In genomic region chr22:38831166-38831945, GRCh38 we compare ENCODE assay signal across 13 cellular contexts. TPM values are rescaled to one million over a fixed set of nuclear protein-coding genes. Genes with fewer than 3 reads are reported as not detected.
DNase-seq lines count a peak whose midpoint lies in the region; ATAC-seq, FAIRE-seq and TF ChIP-seq lines count a peak whose summit lies in the region.
"Had no signal": no experiment of that assay in that cellular context is flagged by ENCODE, and none has a peak within 500 bp of the region (broad histone marks: within the 10 kb centered on the region; RNA-seq: fewer than 3 reads in every experiment).

No MANE protein-coding gene starts in this region.

- CTCF ChIA-PET in A549 (lab: Yijun Ruan, JAX) (interaction anchor here (0.8 to 4.5 kb wide), 2 partner anchors 38 to 63 kb away, joined by 3 to 18 read pairs; no protein-coding TSS in a partner anchor), HEK293 (lab: Yijun Ruan, JAX) (no interaction called here), WTC11 (lab: Charles Lee) (interaction anchor here (0.6 to 2.0 kb wide), 2 partner anchors 62 to 118 kb away, joined by 3 to 6 read pairs; no protein-coding TSS in a partner anchor)

- no peak for FAIRE-seq in A549 (lab: Jason Lieb, UNC)

- WGBS in A549 (ENCODE audit: missing lambda C conversion rate), result 72% methylated on average over 15 of the region's 16 CpGs

- H3K9me3 Mint-ChIP-seq in natural killer cell (no peaks in the 10 kb centered on the region), WTC11 (no peaks in the 10 kb centered on the region)
- H3K9me3 Mint-ChIP-seq: activated CD4-positive, alpha-beta T cell treated with anti-CD3 and anti-CD28 coated beads, Interleukin-2, amount 10 ng/mL, durations not matched to agents 24 days and 14 days; activated naive CD4-positive, alpha-beta T cell treated with anti-CD3 and anti-CD28 coated beads for 36 hours had no signal

- POLR2A ChIA-PET in A549 (lab: Yijun Ruan, JAX), result no interaction called here
- POLR2A ChIA-PET in HEK293 (lab: Yijun Ruan, JAX), result no interaction called here
- POLR2A ChIA-PET in WTC11 (lab: Charles Lee), result no interaction called here

- no peaks in the 10 kb centered on the region for H3K9me3 ChIP-seq in A549
- no peaks in the 10 kb centered on the region for H3K9me3 ChIP-seq in HEK293 (ENCODE audit: control insufficient read depth, insufficient read depth, low read depth, low read length)
- no peaks in the 10 kb centered on the region for H3K9me3 ChIP-seq in uterus

- TF ChIP-seq EP300 in A549 (IDR thresholded peaks at IDR 0.05), result peak; percentile 33 to 40; a peak in 1 of 5 replicates

- in situ Hi-C loops in SK-MEL-5 (cut with HindIII; ENCODE audit: low pct_unique_long_range_greater_than_20kb, low sequenced_read_pairs), result no loop called here

- intact Hi-C loops in natural killer cell (cut with micrococcal nuclease) (no loop called here), uterus (cut with DNase I; ENCODE audit: low total_unique reads) (no loop called here)

- H3K4me1 ChIP-seq in A549 (peaks cover 48% of the 10 kb centered on the region), HEK293 (ENCODE audit: control insufficient read depth, insufficient read depth, low read length) (no peaks in the 10 kb centered on the region), uterus (no peaks in the 10 kb centered on the region)

- DNase-seq in A549 (ENCODE audit: low read depth in 1 of 2, low spot score in 1 of 2) (peak in 1 of 2 experiments; percentile 59), SK-MEL-5 (ENCODE audit: low read depth, low spot score) (peak; percentile 91), foreskin fibroblast (peak; percentile 60 to 70), natural killer cell (no peak), WTC11 (ENCODE audit: low spot score) (no peak), uterus (no peak)
- DNase-seq: activated CD4-positive, alpha-beta T cell treated with anti-CD3 and anti-CD28 coated beads, Interleukin-2, amount 10 ng/mL, durations not matched to agents 24 days and 14 days; activated naive CD4-positive, alpha-beta T cell treated with anti-CD3 and anti-CD28 coated beads for 36 hours; NCI-H2081 treated with DMSO at 0.1 percent for 48 hours; SHP77 had no signal

- H3K4me1 Mint-ChIP-seq in natural killer cell, result no peaks in the 10 kb centered on the region
- peaks cover 11% of the 10 kb centered on the region for H3K4me1 Mint-ChIP-seq in WTC11
- H3K4me1 Mint-ChIP-seq: activated CD4-positive, alpha-beta T cell treated with anti-CD3 and anti-CD28 coated beads, Interleukin-2, amount 10 ng/mL, durations not matched to agents 24 days and 14 days had no signal

- no peaks in the 10 kb centered on the region for H3K27me3 Mint-ChIP-seq in natural killer cell (ENCODE audit: low read depth in 2 of 2)
- no peaks in the 10 kb centered on the region for H3K27me3 Mint-ChIP-seq in WTC11 (ENCODE audit: low read depth)

- no peak for TF ChIP-seq RAD21 in A549 (conservative IDR thresholded peaks at IDR 0.05 in 1 of 2, IDR thresholded peaks at IDR 0.05 in 1 of 2)

- ATAC-seq in A549 (peak in 1 of 2 experiments; percentile 79; a peak in 3 of 6 replicates), natural killer cell (no peak), GM21390 (IDR thresholded peaks at IDR 0.05; ENCODE audit: unreplicated experiment) (no peak), WTC11 (no peak)

- H3K27ac ChIP-seq in A549, result peak overlapping the region; percentile 82 to 90
- no peak overlapping the region for H3K27ac ChIP-seq in HEK293 (ENCODE audit: extremely low read depth, low read depth, low read length)
- no peak overlapping the region for H3K27ac ChIP-seq in uterus

- no peaks in the 10 kb centered on the region for H3K27me3 ChIP-seq in uterus

- H3K27ac Mint-ChIP-seq in natural killer cell (no peak overlapping the region), WTC11 (no peak overlapping the region)
- H3K27ac Mint-ChIP-seq: activated CD4-positive, alpha-beta T cell treated with anti-CD3 and anti-CD28 coated beads, Interleukin-2, amount 10 ng/mL, durations not matched to agents 24 days and 14 days; activated naive CD4-positive, alpha-beta T cell treated with anti-CD3 and anti-CD28 coated beads for 36 hours had no signal

- peak overlapping the region; percentile 61 for H3K4me2 ChIP-seq in A549
- H3K4me2 ChIP-seq: smooth muscle cell had no signal

- H3K4me3 ChIP-seq in A549 (no peak overlapping the region), HEK293 (ENCODE audit: low read depth, low read length) (no peak overlapping the region), foreskin fibroblast (ENCODE audit: low read depth in 1 of 2, low read length in 2 of 2) (no peak overlapping the region), uterus (no peak overlapping the region)
- H3K4me3 ChIP-seq: smooth muscle cell had no signal

- no peak for TF ChIP-seq POLR2A in A549 (IDR thresholded peaks at IDR 0.05; ENCODE audit: low read length)
- no peak for TF ChIP-seq POLR2A in uterus (IDR thresholded peaks at IDR 0.05)

- H3K36me3 Mint-ChIP-seq in natural killer cell (no peaks in the 10 kb centered on the region), WTC11 (no peaks in the 10 kb centered on the region)

- H3K4me3 Mint-ChIP-seq in natural killer cell, result no peak overlapping the region
- no peak overlapping the region for H3K4me3 Mint-ChIP-seq in WTC11
- H3K4me3 Mint-ChIP-seq: activated CD4-positive, alpha-beta T cell treated with anti-CD3 and anti-CD28 coated beads, Interleukin-2, amount 10 ng/mL, durations not matched to agents 24 days and 14 days; activated naive CD4-positive, alpha-beta T cell treated with anti-CD3 and anti-CD28 coated beads for 36 hours had no signal

- no peak for TF ChIP-seq CTCF in A549 (IDR thresholded peaks at IDR 0.05)
- no peak for TF ChIP-seq CTCF in HEK293 (tag by site-specific recombination; IDR thresholded peaks at IDR 0.05)
- no peak for TF ChIP-seq CTCF in foreskin fibroblast (IDR thresholded peaks at IDR 0.05; ENCODE audit: low read depth, low read length)
- TF ChIP-seq CTCF in natural killer cell (IDR thresholded peaks at IDR 0.05), result no peak
- no peak for TF ChIP-seq CTCF in WTC11 (IDR thresholded peaks at IDR 0.05)
- TF ChIP-seq CTCF in uterus (IDR thresholded peaks at IDR 0.05), result no peak

- no peaks in the 10 kb centered on the region for H3K36me3 ChIP-seq in HEK293 (ENCODE audit: control insufficient read depth in 2 of 2, insufficient read depth in 1 of 2, low read length in 2 of 2)
- H3K36me3 ChIP-seq in uterus, result no peaks in the 10 kb centered on the region

TF ChIP-seq in A549, 52 proteins besides CTCF, POLR2A, EP300 and RAD21 (continues in another document):
- no peak for TF ChIP-seq NR3C1 (IDR thresholded peaks at IDR 0.05)
- TF ChIP-seq HOXB5 (CRISPR knock-in tag; IDR thresholded peaks at IDR 0.05), result no peak
- no peak for TF ChIP-seq FOXS1 (CRISPR knock-in tag; IDR thresholded peaks at IDR 0.05)
- TF ChIP-seq RNF2 (IDR thresholded peaks at IDR 0.05; ENCODE audit: borderline replicate concordance, low read depth), result no peak
- no peak for TF ChIP-seq HDAC2 (IDR thresholded peaks at IDR 0.05)

TF ChIP-seq in WTC11, 78 proteins besides CTCF, POLR2A, EP300 and RAD21 (continues in another document):
- TF ChIP-seq ATF1 (CRISPR knock-in tag; IDR thresholded peaks at IDR 0.05), result no peak
- no peak for TF ChIP-seq ZNF219 (CRISPR knock-in tag; IDR thresholded peaks at IDR 0.05; ENCODE audit: borderline replicate concordance)

RNA-seq across cellular contexts. Expression of gene NPTXR, which starts 12.5 kb away (rescaled TPM):
- 3.3 and 6.6 TPM in 2 replicates for polyA plus RNA-seq in A549 (2011; rRNA removed)
- 2.3 and 3.6 TPM in 2 replicates for polyA plus RNA-seq in A549 (2012; cell fraction: cytosol; rRNA removed)
- 5.8 and 6.7 TPM in 2 replicates for polyA plus RNA-seq in A549 (2012; cell fraction: nucleus; rRNA removed)
- 9.7 to 15.3 TPM (median 14.8 TPM) in 3 replicates for polyA plus RNA-seq in A549 (2017; fragmentation: RNase III; extraction: RNeasy Plus Mini Kit Qiagen cat#74134 plus additional on column Dnase treatment)
- 7.7 TPM in 2 replicates for polyA minus RNA-seq in A549 (2011; rRNA and poly(A)+ RNA removed)
- total RNA-seq in SK-MEL-5 (2014; rRNA removed; shearing (Covaris generic)), result 2.0 and 2.4 TPM in 2 replicates
- 19.4 and 30.1 TPM in 2 replicates for polyA plus RNA-seq in SK-MEL-5 (2015; cell fraction: cytosol; rRNA removed)
- polyA plus RNA-seq in SK-MEL-5 (2015; cell fraction: nucleus; rRNA removed), result 8.1 and 9.3 TPM in 2 replicates
- total RNA-seq in natural killer cell, result 1 to 10 TPM; 4.8 to 8.2 (median 6.1) TPM
- 10.4 to 11.2 TPM (median 10.6 TPM) in 3 replicates for total RNA-seq in WTC11 (2021)
- 10 to 100 TPM in 2 of 4 donors, 1 to 10 TPM in 2; 1.8 to 24.1 (median 10.0) TPM for total RNA-seq in uterus

RNA-seq across cellular contexts. Expression of gene DNAL4, which starts 37.4 kb away (rescaled TPM):
- 9.8 and 9.9 TPM in 2 replicates for polyA plus RNA-seq in A549 (2011; rRNA removed)
- polyA plus RNA-seq in A549 (2012; cell fraction: cytosol; rRNA removed), result 8.5 and 9.9 TPM in 2 replicates
- 5.6 and 7.2 TPM in 2 replicates for polyA plus RNA-seq in A549 (2012; cell fraction: nucleus; rRNA removed)
- 7.0 to 7.7 TPM (median 7.6 TPM) in 3 replicates for polyA plus RNA-seq in A549 (2017; fragmentation: RNase III; extraction: RNeasy Plus Mini Kit Qiagen cat#74134 plus additional on column Dnase treatment)
- polyA minus RNA-seq in A549 (2011; rRNA and poly(A)+ RNA removed), result 6.0 and 8.1 TPM in 2 replicates
- 14.4 and 16.7 TPM in 2 replicates for total RNA-seq in SK-MEL-5 (2014; rRNA removed; shearing (Covaris generic))
- polyA plus RNA-seq in SK-MEL-5 (2015; cell fraction: cytosol; rRNA removed), result 20.2 and 23.2 TPM in 2 replicates
- 9.4 and 10.1 TPM in 2 replicates for polyA plus RNA-seq in SK-MEL-5 (2015; cell fraction: nucleus; rRNA removed)
- total RNA-seq in natural killer cell, result 1 to 10 TPM; 5.4 to 9.8 (median 6.2) TPM
- total RNA-seq in WTC11 (2021), result 11.8 to 12.2 TPM (median 12.1 TPM) in 3 replicates
- total RNA-seq in uterus, result 10 to 100 TPM in 2 of 4 donors, 1 to 10 TPM in 2; 3.1 to 23.4 (median 8.3) TPM

RNA-seq across cellular contexts. Expression of gene CBX6, which starts 40.7 kb away (rescaled TPM):
- polyA plus RNA-seq in A549 (2011; rRNA removed) (9.8 and 10.4 TPM in 2 replicates), A549 (2017; fragmentation: RNase III; extraction: RNeasy Plus Mini Kit Qiagen cat#74134 plus additional on column Dnase treatment) (22.1 to 24.0 TPM (median 22.4 TPM) in 3 replicates)
- polyA plus RNA-seq in A549 (2012; cell fraction: cytosol; rRNA removed), result 7.6 and 10.4 TPM in 2 replicates
- polyA plus RNA-seq in A549 (2012; cell fraction: nucleus; rRNA removed), result 25.0 and 36.1 TPM in 2 replicates
- 35.3 and 40.2 TPM in 2 replicates for polyA minus RNA-seq in A549 (2011; rRNA and poly(A)+ RNA removed)
- total RNA-seq in SK-MEL-5 (2014; rRNA removed; shearing (Covaris generic)), result 38.1 and 40.7 TPM in 2 replicates
- polyA plus RNA-seq in SK-MEL-5 (2015; cell fraction: cytosol; rRNA removed), result 46.1 and 54.1 TPM in 2 replicates
- 67.4 and 68.8 TPM in 2 replicates for polyA plus RNA-seq in SK-MEL-5 (2015; cell fraction: nucleus; rRNA removed)
- total RNA-seq in natural killer cell (10 to 100 TPM; 68.0 to 81.5 (median 75.7) TPM), WTC11 (2021) (21.5 to 27.0 TPM (median 23.8 TPM) in 3 replicates), uterus (100 to 1,000 TPM in 1 of 4 donors, 10 to 100 TPM in 3; 11.0 to 145 (median 56.4) TPM)

Comparison
In these comparisons a context has a peak if more than half of its experiments do, and no peak if none do; other contexts are left out.
1. DNase-seq: peak in SK-MEL-5 (single experiment) and foreskin fibroblast (2 of 2); none in natural killer cell (single experiment), WTC11 (single experiment) and uterus (0 of 2).
2. H3K27ac ChIP-seq: peak in A549 (2 of 2); none in HEK293 (single experiment) and uterus (0 of 2).